12 cellular contexts compared by ENCODE assay signal in the genomic region with DNA sequence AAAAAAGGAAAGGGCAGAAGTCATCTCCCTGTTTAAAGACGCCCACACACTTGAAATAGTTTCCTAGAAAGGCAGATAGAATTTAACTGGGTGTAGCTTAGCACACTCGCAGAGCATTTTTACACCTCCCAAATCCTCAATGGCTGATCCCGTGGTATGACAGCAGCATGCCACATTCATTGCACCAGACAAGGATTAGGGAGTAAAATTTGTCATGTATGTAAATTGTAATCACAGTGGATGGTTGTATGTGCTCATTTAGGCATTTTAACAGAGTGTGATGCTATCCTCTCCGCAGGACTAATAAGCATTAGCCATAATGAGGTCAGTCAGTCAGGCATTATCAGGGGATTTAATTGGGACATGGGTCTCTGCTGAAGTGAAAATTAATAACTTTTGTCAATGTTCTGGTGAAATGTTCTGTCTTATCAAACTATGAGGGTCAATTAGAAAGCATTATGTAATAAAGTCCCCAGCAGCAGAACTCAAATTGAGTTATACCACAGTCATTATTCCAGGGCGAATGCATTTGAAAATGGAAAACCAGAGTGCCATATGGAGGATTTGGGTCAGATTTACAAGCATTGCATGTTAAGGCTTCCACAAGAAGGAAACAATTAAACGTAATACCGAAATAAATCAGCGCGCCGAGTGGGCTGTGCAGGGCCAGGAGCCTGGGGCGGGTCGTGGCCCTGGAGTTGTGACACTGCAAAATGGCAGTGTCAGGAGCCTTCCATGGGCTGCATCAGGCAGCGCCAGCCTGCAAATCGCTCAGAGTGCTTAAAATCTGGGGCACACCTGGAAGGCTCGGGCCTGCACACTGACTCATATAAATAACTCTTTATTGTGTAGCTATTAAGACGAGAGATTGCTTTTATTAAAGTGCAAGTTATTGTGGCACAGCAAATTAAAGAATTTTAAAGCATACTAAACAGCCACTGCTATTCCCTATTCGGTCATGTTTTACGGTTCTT.
DNase-seq lines count a peak whose midpoint lies in the region; ATAC-seq and TF ChIP-seq lines count a peak whose summit lies in the region.
"Had no signal": no experiment of that assay in that cellular context is flagged by ENCODE, and none has a peak within 500 bp of the region (broad histone marks: within the 10 kb centered on the region; RNA-seq: fewer than 3 reads in every experiment).

No MANE protein-coding gene starts in this region.

- H3K27me3 ChIP-seq in upper lobe of right lung (no peaks in the 10 kb centered on the region), esophagus muscularis mucosa (peaks cover 0 to 4% (median 0%) of the 10 kb centered on the region in 4 donors)

- H3K4me3 ChIP-seq in upper lobe of right lung = peak overlapping the region; percentile 47
- peak overlapping the region in 2 of 4 donors; percentile 20 to 28 for H3K4me3 ChIP-seq in esophagus muscularis mucosa

- H3K4me1 ChIP-seq in upper lobe of right lung (no peaks in the 10 kb centered on the region), esophagus muscularis mucosa (no peaks in the 10 kb centered on the region)

- H3K9me3 Mint-ChIP-seq in chondrocyte (ENCODE audit: low read depth) = no peaks in the 10 kb centered on the region
- no peaks in the 10 kb centered on the region for H3K9me3 Mint-ChIP-seq in nephron
- H3K9me3 Mint-ChIP-seq: T-helper 2 cell treated with Interferon-gamma antibody and Interleukin-4, amounts not matched to agents 5 μg/mL and 100 μg/mL, for 36 hours had no signal

- no peaks in the 10 kb centered on the region for H3K27me3 Mint-ChIP-seq in chondrocyte (ENCODE audit: low read depth)
- H3K27me3 Mint-ChIP-seq in nephron (ENCODE audit: low read depth) = no peaks in the 10 kb centered on the region
- H3K27me3 Mint-ChIP-seq: activated naive CD8-positive, alpha-beta T cell treated with anti-CD3 and anti-CD28 coated beads, Interleukin-2, amount 50 U/mL, for 24 hours had no signal

- intact Hi-C loops in Right ventricle myocardium superior (cut with DNase I) = no loop called here
- intact Hi-C loops in Right ventricle myocardium inferior (cut with DNase I) = no loop called here
- intact Hi-C loops in upper lobe of right lung (cut with DNase I) = no loop called here
- intact Hi-C loops in esophagus muscularis mucosa (cut with DNase I) = no loop called here

- H3K4me3 Mint-ChIP-seq in chondrocyte (ENCODE audit: unreplicated experiment) (peak overlapping the region; percentile 67), nephron (peak overlapping the region in 1 of 3 experiments; percentile 37)
- H3K4me3 Mint-ChIP-seq: activated naive CD8-positive, alpha-beta T cell treated with anti-CD3 and anti-CD28 coated beads, Interleukin-2, amount 50 U/mL, for 24 hours; T-helper 2 cell treated with Interferon-gamma antibody and Interleukin-4, amounts not matched to agents 5 μg/mL and 100 μg/mL, for 36 hours had no signal

- TF ChIP-seq CTCF in chondrocyte (IDR thresholded peaks at IDR 0.05) (no peak), nephron (IDR thresholded peaks at IDR 0.05; ENCODE audit: unreplicated experiment in 3 of 3) (no peak), upper lobe of right lung (IDR thresholded peaks at IDR 0.05) (no peak), esophagus muscularis mucosa (IDR thresholded peaks at IDR 0.05) (no peak)

- WGBS in esophagus muscularis mucosa = 93% methylated on average over 18 of the region's 18 CpGs

- TF ChIP-seq EP300 in esophagus muscularis mucosa (IDR thresholded peaks at IDR 0.05) = no peak

- H3K4me1 Mint-ChIP-seq in chondrocyte (ENCODE audit: low read depth) (peaks cover 30% of the 10 kb centered on the region), nephron (peaks cover 40% of the 10 kb centered on the region)
- H3K4me1 Mint-ChIP-seq: activated naive CD8-positive, alpha-beta T cell treated with anti-CD3 and anti-CD28 coated beads, Interleukin-2, amount 50 U/mL, for 24 hours had no signal

- H3K36me3 ChIP-seq in upper lobe of right lung = no peaks in the 10 kb centered on the region
- H3K36me3 ChIP-seq in esophagus muscularis mucosa = no peaks in the 10 kb centered on the region

- H3K36me3 Mint-ChIP-seq in chondrocyte (ENCODE audit: low read depth) (no peaks in the 10 kb centered on the region), nephron (ENCODE audit: low read depth) (no peaks in the 10 kb centered on the region)

- H3K9me3 ChIP-seq in upper lobe of right lung (no peaks in the 10 kb centered on the region), esophagus muscularis mucosa (no peaks in the 10 kb centered on the region)

- ATAC-seq in Right ventricle myocardium superior (ENCODE audit: poor library complexity) = peak; percentile 30
- ATAC-seq in Right ventricle myocardium inferior = no peak
- peak; percentile 71 for ATAC-seq in upper lobe of right lung
- ATAC-seq: activated naive CD8-positive, alpha-beta T cell treated with anti-CD3 and anti-CD28 coated beads, Interleukin-2, amount 50 U/mL, for 24 hours had no signal

- H3K27ac ChIP-seq in upper lobe of right lung = peak overlapping the region; percentile 56
- no peak overlapping the region for H3K27ac ChIP-seq in esophagus muscularis mucosa (replicated peaks in 1 of 4)

- TF ChIP-seq POLR2A in esophagus muscularis mucosa (IDR thresholded peaks at IDR 0.05; ENCODE audit: low read depth) = no peak

- DNase-seq in Right ventricle myocardium superior (no peak), Right ventricle myocardium inferior (ENCODE audit: missing footprints) (no peak), chondrocyte (ENCODE audit: low spot score) (no peak), upper lobe of right lung (no peak), NCI-H2196 (lab: John Stamatoyannopoulos, UW; ENCODE audit: unreplicated experiment) (no peak), mesenteric fat pad (ENCODE audit: low spot score) (no peak), esophagus muscularis mucosa (ENCODE audit: extremely low spot score) (no peak)
- DNase-seq: activated naive CD8-positive, alpha-beta T cell treated with anti-CD3 and anti-CD28 coated beads, Interleukin-2, amount 50 U/mL, for 24 hours; effector memory CD4-positive, alpha-beta T cell; NCI-H187 had no signal

- H3K27ac Mint-ChIP-seq in chondrocyte (ENCODE audit: unreplicated experiment) (peak overlapping the region; percentile 94), nephron (peak overlapping the region; percentile 78 to 81 (median 80))
- H3K27ac Mint-ChIP-seq: activated naive CD8-positive, alpha-beta T cell treated with anti-CD3 and anti-CD28 coated beads, Interleukin-2, amount 50 U/mL, for 24 hours had no signal
